In genomic region chr10:17479015-17479615, GRCh38 we compare ENCODE assay signal across 12 cellular contexts. TPM values are rescaled to one million over a fixed set of nuclear protein-coding genes. Genes with fewer than 3 reads are reported as not detected.
"Had no signal": no experiment of that assay in that cellular context is flagged by ENCODE, and none has a peak within 500 bp of the region (broad histone marks: within the 10 kb centered on the region; RNA-seq: fewer than 3 reads in every experiment).

No MANE protein-coding gene starts in this region.

- ATAC-seq: activated CD4-positive, alpha-beta T cell treated with anti-CD3 and anti-CD28 coated beads for 36 hours; activated T-helper 17 cell treated with anti-CD3 and anti-CD28 coated beads, Interleukin-2, amount 50 U/mL, for 72 hours had no signal

- DNase-seq: activated CD4-positive, alpha-beta T cell treated with anti-CD3 and anti-CD28 coated beads for 36 hours; activated naive CD4-positive, alpha-beta T cell treated with anti-CD3 and anti-CD28 coated beads for 36 hours; caudate nucleus; cortex of kidney; effector CD8-positive, alpha-beta T cell; kidney; T-helper 1 cell; tibial artery; WERI-Rb-1 had no signal

RNA-seq across cellular contexts. Expression of gene ST8SIA6, which starts 24.7 kb away (rescaled TPM):
- total RNA-seq: activated CD4-positive, alpha-beta T cell treated with anti-CD3 and anti-CD28 coated beads for 36 hours; activated naive CD4-positive, alpha-beta T cell treated with anti-CD3 and anti-CD28 coated beads for 36 hours; hepatocyte; osteocyte had no signal
